13 cellular contexts compared by ENCODE assay signal in the genomic region with DNA sequence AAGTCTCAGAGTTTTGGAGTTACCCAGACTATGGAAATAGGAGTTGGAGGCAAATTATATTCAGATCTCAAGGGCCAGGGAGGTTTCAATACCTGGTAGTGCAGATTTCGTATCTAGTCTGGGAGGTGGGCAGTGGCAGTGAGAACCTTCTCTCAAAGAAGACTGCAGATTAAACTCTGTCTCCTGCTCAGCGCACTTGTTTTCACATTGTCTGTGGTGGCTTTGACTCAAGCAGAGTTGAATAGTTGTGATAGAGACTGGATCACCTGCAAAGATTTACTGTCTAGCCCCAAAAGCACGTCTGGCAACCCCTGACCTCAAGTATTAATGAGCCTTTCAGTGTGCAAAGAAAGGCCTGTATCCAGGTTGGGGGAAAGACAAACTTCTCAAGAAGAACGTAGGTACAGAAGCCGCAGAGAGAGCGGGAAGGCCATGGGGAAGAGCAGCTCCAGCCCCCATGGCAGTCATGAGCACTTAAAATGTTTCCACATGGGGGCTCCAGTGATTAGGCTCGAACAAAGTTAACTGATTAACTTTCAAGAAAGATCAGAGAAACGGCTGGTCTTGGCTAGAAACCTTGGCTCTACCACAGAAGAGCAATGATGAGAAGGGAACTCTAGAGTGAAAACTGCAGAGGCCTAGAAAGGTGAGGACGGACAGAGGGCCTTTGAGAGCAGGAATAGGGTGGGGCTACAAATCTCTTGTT. TPM values are rescaled to one million over a fixed set of nuclear protein-coding genes. Genes with fewer than 3 reads are reported as not detected.
DNase-seq lines count a peak whose midpoint lies in the region; ATAC-seq, FAIRE-seq and TF ChIP-seq lines count a peak whose summit lies in the region.
"Had no signal": no experiment of that assay in that cellular context is flagged by ENCODE, and none has a peak within 500 bp of the region (broad histone marks: within the 10 kb centered on the region; RNA-seq: fewer than 3 reads in every experiment).

No MANE protein-coding gene starts in this region.

- CTCF ChIA-PET in HepG2 (lab: Yijun Ruan, JAX; ENCODE audit: low intra/inter-chr PET ratio, low total read pairs): no interaction called here

- peaks cover 0 to 3% of the 10 kb centered on the region in 2 experiments; a peak in 2 of 5 replicates for H3K27me3 ChIP-seq in HepG2 (ENCODE audit: control insufficient read depth in 1 of 2, insufficient read depth in 2 of 2, low read length in 2 of 2)
- H3K27me3 ChIP-seq in subcutaneous abdominal adipose tissue (ENCODE audit: control insufficient read depth in 5 of 5, insufficient read depth in 4 of 5, low read length in 5 of 5): no peaks in the 10 kb centered on the region
- H3K27me3 ChIP-seq in pancreas: no peaks in the 10 kb centered on the region

- H3K27ac Mint-ChIP-seq in activated naive CD4-positive, alpha-beta T cell treated with anti-CD3 and anti-CD28 coated beads, Interleukin-2, amount 50 U/mL, for 72 hours: peak overlapping the region; percentile 79 to 85

- no peak overlapping the region for H3K4me3 ChIP-seq in HepG2 (replicated peaks in 1 of 3; ENCODE audit: insufficient read depth in 1 of 3, low read depth in 2 of 3, low read length in 3 of 3)
- no peak overlapping the region for H3K4me3 ChIP-seq in subcutaneous abdominal adipose tissue (ENCODE audit: low read depth in 1 of 5, low read length in 5 of 5)
- no peak overlapping the region for H3K4me3 ChIP-seq in pancreas
- H3K4me3 ChIP-seq: GM23248 had no signal

- peaks cover 0 to 5% of the 10 kb centered on the region in 2 donors for H3K9me3 Mint-ChIP-seq in activated naive CD4-positive, alpha-beta T cell treated with anti-CD3 and anti-CD28 coated beads, Interleukin-2, amount 50 U/mL, for 72 hours

- in situ Hi-C loops in HepG2 (cut with HindIII; ENCODE audit: extremely low pct_ligation_motif_present, low pct_unique_long_range_greater_than_20kb): no loop called here

- peaks cover 27 to 35% of the 10 kb centered on the region in 2 donors for H3K36me3 Mint-ChIP-seq in activated naive CD4-positive, alpha-beta T cell treated with anti-CD3 and anti-CD28 coated beads, Interleukin-2, amount 50 U/mL, for 72 hours

- peak in 1 of 2 donors; percentile 23 for ATAC-seq in activated naive CD4-positive, alpha-beta T cell treated with anti-CD3 and anti-CD28 coated beads, Interleukin-2, amount 50 U/mL, for 72 hours
- ATAC-seq in HepG2: no peak
- no peak for ATAC-seq in pancreas

- peak overlapping the region; percentile 68 for H3K4me2 ChIP-seq in HepG2 (ENCODE audit: low read depth, low read length)

- intact Hi-C loops in HepG2 (cut with micrococcal nuclease; ENCODE audit: unreplicated experiment): loop anchor here (2.0 kb wide), 1 partner anchor 47 kb away; a partner anchor contains a TSS
- intact Hi-C loops in pancreas (cut with DNase I): loop anchor here in 2 of 3 donors (10.0 kb wide), 1 partner anchor 131 kb away; no protein-coding TSS in a partner anchor

- H3K36me3 ChIP-seq in HepG2 (replicated peaks in 1 of 2; ENCODE audit: control insufficient read depth in 1 of 2, insufficient read depth in 2 of 2, low read length in 2 of 2): no peaks in the 10 kb centered on the region
- H3K36me3 ChIP-seq in subcutaneous abdominal adipose tissue (ENCODE audit: control insufficient read depth in 5 of 5, insufficient read depth in 5 of 5, low read length in 5 of 5): peaks cover 0 to 11% (median 3%) of the 10 kb centered on the region in 5 donors
- H3K36me3 ChIP-seq in pancreas: no peaks in the 10 kb centered on the region

- DNase-seq in DMS 273 (lab: John Stamatoyannopoulos, UW; ENCODE audit: unreplicated experiment) (peak; percentile 33), DMS 273 treated with DMSO at 0.1 percent for 48 hours (lab: John Stamatoyannopoulos, UW) (no peak), HepG2 (ENCODE audit: low spot score) (no peak), HuH-7 (ENCODE audit: low spot score) (no peak), pancreas (no peak), HPDE6-E6E7 (ENCODE audit: extremely low spot score) (no peak)
- DNase-seq in activated naive CD4-positive, alpha-beta T cell treated with anti-CD3 and anti-CD28 coated beads, Interleukin-2, amount 50 U/mL, for 72 hours (ENCODE audit: low spot score in 2 of 2): no peak
- DNase-seq: GM23248, MV-4-11 had no signal

- H3K79me2 ChIP-seq in HepG2 (ENCODE audit: insufficient read depth, low read length): no peaks in the 10 kb centered on the region

- H2AFZ ChIP-seq in HepG2 (ENCODE audit: low read length): peak overlapping the region; percentile 62

- no peaks in the 10 kb centered on the region for H3K9me3 ChIP-seq in HepG2 (ENCODE audit: low read length)
- no peaks in the 10 kb centered on the region for H3K9me3 ChIP-seq in subcutaneous abdominal adipose tissue (ENCODE audit: control insufficient read depth in 5 of 5, low read length in 5 of 5)
- no peaks in the 10 kb centered on the region for H3K9me3 ChIP-seq in pancreas

- no TSS peak for BruUV-seq in HepG2 (replicated peaks; lab: Mats Ljungman, UMichigan)

- H3K27ac ChIP-seq in HepG2 (ENCODE audit: extremely low read length, insufficient read depth, low read length) (no peak overlapping the region), subcutaneous abdominal adipose tissue (ENCODE audit: low read depth, low read length) (peak overlapping the region; percentile 68), pancreas (peak overlapping the region in 2 of 4 donors; percentile 78 to 84)
- H3K27ac ChIP-seq: 22Rv1, GM23248 had no signal

- POLR2A ChIA-PET in HepG2 (lab: Yijun Ruan, JAX): no interaction called here

- TF ChIP-seq RAD21 in HepG2 (CRISPR knock-in tag; IDR thresholded peaks at IDR 0.05): no peak

- TF ChIP-seq EP300 in HepG2 (IDR thresholded peaks at IDR 0.05; ENCODE audit: low read depth in 2 of 2, low read length in 2 of 2) (no peak), HepG2 (CRISPR knock-in tag; IDR thresholded peaks at IDR 0.05; ENCODE audit: borderline replicate concordance) (no peak)

- WGBS in HepG2 (ENCODE audit: low lambda C conversion rate): 65% methylated on average over 9 of the region's 9 CpGs
- 74 to 80% methylated on average over 9 of the region's 9 CpGs for WGBS in pancreas, 2 donors

- TF ChIP-seq CTCF in HepG2 (CRISPR knock-in tag; IDR thresholded peaks at IDR 0.05) (no peak), pancreas (IDR thresholded peaks at IDR 0.05) (no peak)

- H3K9ac ChIP-seq in HepG2 (ENCODE audit: insufficient read depth, low read depth, low read length): no peak overlapping the region
- H3K9ac ChIP-seq in subcutaneous abdominal adipose tissue (ENCODE audit: low read length in 5 of 5): no peak overlapping the region
- H3K9ac ChIP-seq: GM23248 had no signal

- FAIRE-seq in HepG2 (lab: Jason Lieb, UNC): no peak
- no peak for FAIRE-seq in pancreas (lab: Jason Lieb, UNC)
- FAIRE-seq: islet of Langerhans had no signal

- H4K20me1 ChIP-seq in HepG2 (ENCODE audit: insufficient read depth, low read length): no peaks in the 10 kb centered on the region

- TF ChIP-seq POLR2A in HepG2 (IDR thresholded peaks at IDR 0.05; ENCODE audit: insufficient read depth in 1 of 2, low read depth in 2 of 2, low read length in 2 of 2): no peak

- H3K4me1 ChIP-seq in HepG2 (ENCODE audit: insufficient read depth, low read length) (peaks cover 34% of the 10 kb centered on the region), subcutaneous abdominal adipose tissue (ENCODE audit: control insufficient read depth in 5 of 5, insufficient read depth in 5 of 5, low read length in 5 of 5) (peaks cover 3 to 24% (median 16%) of the 10 kb centered on the region in 5 donors), pancreas (peaks cover 0 to 4% (median 0%) of the 10 kb centered on the region in 3 donors)

RNA-seq across cellular contexts. Expression of a gene that starts 15.3 kb away (rescaled TPM):
- 10 to 100 TPM; 14.3 to 14.5 TPM for total RNA-seq in activated naive CD4-positive, alpha-beta T cell treated with anti-CD3 and anti-CD28 coated beads, Interleukin-2, amount 50 U/mL, for 72 hours
- total RNA-seq in HepG2 (2016; rRNA removed; fragmentation: Illumina TruSeq; extraction: Trizol): not detected in 2 replicates
- not detected in 2 replicates for total RNA-seq in HepG2 (2016; cell fraction: cytosol; rRNA removed; fragmentation: Illumina TruSeq; extraction: Trizol; ENCODE audit: low read depth)
- total RNA-seq in HepG2 (2016; cell fraction: insoluble cytoplasmic fraction; rRNA removed; fragmentation: Illumina TruSeq; extraction: Trizol): not detected in 2 replicates
- total RNA-seq in HepG2 (2016; cell fraction: membrane; rRNA removed; fragmentation: Illumina TruSeq; extraction: Trizol): not detected in 2 replicates
- not detected in 2 replicates for total RNA-seq in HepG2 (2016; cell fraction: nucleus; rRNA removed; fragmentation: Illumina TruSeq; extraction: Trizol)
- not detected in 2 replicates for polyA plus RNA-seq in HepG2 (2011; rRNA removed)
- polyA plus RNA-seq in HepG2 (2011; cell fraction: cytosol; rRNA removed): not detected in 2 replicates
- not detected in 2 replicates for polyA plus RNA-seq in HepG2 (2011; cell fraction: nucleus; rRNA removed)
- polyA plus RNA-seq in HepG2 (2012): not detected in 2 replicates
- polyA plus RNA-seq in HepG2 (2016; cell fraction: cytosol; fragmentation: Illumina TruSeq; extraction: Trizol; ENCODE audit: low read depth): not detected in 2 replicates
- polyA plus RNA-seq in HepG2 (2016; cell fraction: insoluble cytoplasmic fraction; fragmentation: Illumina TruSeq; extraction: Trizol; ENCODE audit: low read depth): not detected in 2 replicates
- not detected in 2 replicates for polyA plus RNA-seq in HepG2 (2016; cell fraction: membrane; fragmentation: Illumina TruSeq; extraction: Trizol; ENCODE audit: low read depth)
- not detected in 2 replicates for polyA plus RNA-seq in HepG2 (2016; cell fraction: nucleus; fragmentation: Illumina TruSeq; extraction: Trizol; ENCODE audit: insufficient read depth, low read depth)
- 13.3 TPM in 1 of 2 replicates, not detected in the other for polyA minus RNA-seq in HepG2 (2011; rRNA and poly(A)+ RNA removed; ENCODE audit: low replicate concordance)
- polyA minus RNA-seq in HepG2 (2011; cell fraction: cytosol; rRNA and poly(A)+ RNA removed): not detected in 2 replicates
- polyA minus RNA-seq in HepG2 (2011; cell fraction: nucleus; rRNA and poly(A)+ RNA removed): not detected in 2 replicates
- 1 to 10 TPM in 3 of 6 donors, under 1 TPM in 3; 0.42 to 2.6 (median 1.1) TPM for total RNA-seq in pancreas
- 1 to 10 TPM in 1 of 2 donors, under 1 TPM in 1; 0.65 to 5.5 TPM for polyA plus RNA-seq in pancreas
- total RNA-seq: Daoy had no signal

RNA-seq across cellular contexts. Expression of a gene that starts 46.5 kb away (rescaled TPM):
- 10 to 100 TPM; 64.5 to 69.4 TPM for total RNA-seq in activated naive CD4-positive, alpha-beta T cell treated with anti-CD3 and anti-CD28 coated beads, Interleukin-2, amount 50 U/mL, for 72 hours
- 14.3 and 25.7 TPM in 2 replicates for total RNA-seq in HepG2 (2016; rRNA removed; fragmentation: Illumina TruSeq; extraction: Trizol)
- 5.1 and 6.2 TPM in 2 replicates for total RNA-seq in HepG2 (2016; cell fraction: cytosol; rRNA removed; fragmentation: Illumina TruSeq; extraction: Trizol; ENCODE audit: low read depth)
- 13.6 and 27.9 TPM in 2 replicates for total RNA-seq in HepG2 (2016; cell fraction: insoluble cytoplasmic fraction; rRNA removed; fragmentation: Illumina TruSeq; extraction: Trizol)
- 5.9 and 7.5 TPM in 2 replicates for total RNA-seq in HepG2 (2016; cell fraction: membrane; rRNA removed; fragmentation: Illumina TruSeq; extraction: Trizol)
- 56.6 and 59.5 TPM in 2 replicates for total RNA-seq in HepG2 (2016; cell fraction: nucleus; rRNA removed; fragmentation: Illumina TruSeq; extraction: Trizol)
- polyA plus RNA-seq in HepG2 (2011; rRNA removed): 25.9 and 29.7 TPM in 2 replicates
- 7.7 and 8.6 TPM in 2 replicates for polyA plus RNA-seq in HepG2 (2011; cell fraction: cytosol; rRNA removed)
- 47.2 and 58.1 TPM in 2 replicates for polyA plus RNA-seq in HepG2 (2011; cell fraction: nucleus; rRNA removed)
- 26.1 and 32.8 TPM in 2 replicates for polyA plus RNA-seq in HepG2 (2012)
- polyA plus RNA-seq in HepG2 (2016; cell fraction: cytosol; fragmentation: Illumina TruSeq; extraction: Trizol; ENCODE audit: low read depth): 1.5 and 1.9 TPM in 2 replicates
- 25.6 and 25.9 TPM in 2 replicates for polyA plus RNA-seq in HepG2 (2016; cell fraction: insoluble cytoplasmic fraction; fragmentation: Illumina TruSeq; extraction: Trizol; ENCODE audit: low read depth)
- polyA plus RNA-seq in HepG2 (2016; cell fraction: membrane; fragmentation: Illumina TruSeq; extraction: Trizol; ENCODE audit: low read depth): 4.0 and 4.5 TPM in 2 replicates
- polyA plus RNA-seq in HepG2 (2016; cell fraction: nucleus; fragmentation: Illumina TruSeq; extraction: Trizol; ENCODE audit: insufficient read depth, low read depth): 122 and 128 TPM in 2 replicates
- 24.7 and 36.9 TPM in 2 replicates for polyA minus RNA-seq in HepG2 (2011; rRNA and poly(A)+ RNA removed; ENCODE audit: low replicate concordance)
- polyA minus RNA-seq in HepG2 (2011; cell fraction: cytosol; rRNA and poly(A)+ RNA removed): 6.1 and 8.7 TPM in 2 replicates
- 106 and 110 TPM in 2 replicates for polyA minus RNA-seq in HepG2 (2011; cell fraction: nucleus; rRNA and poly(A)+ RNA removed)
- total RNA-seq in pancreas: 10 to 100 TPM; 11.2 to 21.3 (median 17.6) TPM
- polyA plus RNA-seq in pancreas: 10 to 100 TPM; 36.3 to 48.6 TPM

Comparison
In these comparisons a context has a peak if more than half of its experiments do, and no peak if none do; other contexts are left out.
1. RNA of a gene that starts 15.3 kb away (total RNA-seq): 14.3 to 14.5 TPM in activated naive CD4-positive, alpha-beta T cell treated with anti-CD3 and anti-CD28 coated beads, Interleukin-2, amount 50 U/mL, for 72 hours; 0.42 to 2.6 TPM in pancreas and not detected in HepG2; every median in the first group is over 4 times any median in the second.